ENCODE assay signal across 8 cellular contexts in the genomic region with DNA sequence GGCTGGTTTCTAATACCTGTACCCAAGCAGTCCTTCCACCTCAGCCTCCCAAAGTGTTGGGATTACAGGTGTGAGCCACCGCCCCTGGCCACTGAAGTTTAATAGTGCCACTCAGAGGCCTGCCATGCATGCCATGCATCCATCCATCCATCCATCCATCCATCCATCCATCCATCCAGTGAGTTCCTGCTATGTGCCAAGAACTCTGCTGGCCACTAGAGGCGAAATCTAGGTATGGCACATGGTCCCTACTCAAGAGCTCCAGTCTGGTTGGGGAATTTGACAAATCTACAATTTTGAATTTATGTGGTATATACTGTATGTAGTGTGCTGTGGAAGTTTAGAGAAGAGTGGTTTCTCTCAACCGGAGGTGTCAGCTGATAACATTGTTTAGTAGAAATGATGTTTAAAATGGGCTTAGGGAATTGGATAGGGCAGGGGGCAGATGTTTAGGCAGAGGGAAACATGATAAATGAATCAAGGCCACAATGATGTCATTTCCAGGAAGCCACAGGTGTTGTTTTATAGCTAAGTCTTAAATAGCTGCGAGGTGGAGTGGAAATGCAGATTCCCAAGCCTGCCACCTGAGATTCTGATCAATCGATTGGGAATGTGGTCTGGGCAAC.
DNase-seq lines count a peak whose midpoint lies in the region; ATAC-seq, FAIRE-seq and TF ChIP-seq lines count a peak whose summit lies in the region.

No MANE protein-coding gene starts in this region.

- peaks cover 10% of the 10 kb centered on the region; the same call in 2 of the 3 replicates for H3K4me1 Mint-ChIP-seq in GM23338
- H3K4me1 Mint-ChIP-seq in stimulated activated memory B cell treated with anti-CD40 and anti-IgM and Interleukin-4, amounts not matched to agents 10 μg/mL and 1 μg/mL and 100 μg/mL, for 72 hours, result peaks cover 6% of the 10 kb centered on the region

- TF ChIP-seq CTCF in C4-2B (conservative IDR thresholded peaks at IDR 0.05) (peak; percentile 89), GM23338 (conservative IDR thresholded peaks at IDR 0.05; ENCODE audit: low read depth in 2 of 2) (peak; percentile 76), keratinocyte (optimal IDR thresholded peaks at IDR 0.05 in 1 of 3, IDR thresholded peaks at IDR 0.05 in 1 of 3, conservative IDR thresholded peaks at IDR 0.05 in 1 of 3; ENCODE audit: extremely low read depth in 1 of 3, insufficient read depth in 2 of 3, low read length in 3 of 3) (peak; percentile 70 to 85 (median 82))

- H3K9me3 ChIP-seq in keratinocyte (ENCODE audit: control insufficient read depth, low read depth, low read length), result no peaks in the 10 kb centered on the region

- H3K27ac ChIP-seq in C4-2B (no peak overlapping the region), GM23338 (ENCODE audit: low read depth) (no peak overlapping the region), keratinocyte (ENCODE audit: control insufficient read depth, insufficient read depth, low read length) (no peak overlapping the region)

- H3K36me3 Mint-ChIP-seq in GM23338 (ENCODE audit: low read depth), result no peaks in the 10 kb centered on the region
- no peaks in the 10 kb centered on the region for H3K36me3 Mint-ChIP-seq in stimulated activated memory B cell treated with anti-CD40 and anti-IgM and Interleukin-4, amounts not matched to agents 10 μg/mL and 1 μg/mL and 100 μg/mL, for 72 hours

- H3K4me2 ChIP-seq in GM23338 (no peak overlapping the region), keratinocyte (ENCODE audit: control insufficient read depth, extremely low read depth, insufficient read depth, low read depth, low read length) (no peak overlapping the region)

- DNase-seq in GM23338 (ENCODE audit: low spot score) (peak; percentile 64), SW480 (ENCODE audit: low spot score) (peak; percentile 30), keratinocyte (ENCODE audit: low read depth, low spot score) (no peak), dedifferentiated amniotic fluid mesenchymal stem cell (ENCODE audit: extremely low spot score) (no peak)

- ATAC-seq in GM23338 (peak; percentile 72), GM19452 (IDR thresholded peaks at IDR 0.05; ENCODE audit: unreplicated experiment) (no peak), GM21390 (IDR thresholded peaks at IDR 0.05; ENCODE audit: unreplicated experiment) (no peak)
- ATAC-seq in stimulated activated memory B cell treated with anti-CD40 and anti-IgM and Interleukin-4, amounts not matched to agents 10 μg/mL and 1 μg/mL and 100 μg/mL, for 72 hours, result no peak

- peak; percentile 23 for FAIRE-seq in keratinocyte (lab: Jason Lieb, UNC)

- no peak overlapping the region for H3K4me3 Mint-ChIP-seq in GM23338
- no peak overlapping the region for H3K4me3 Mint-ChIP-seq in stimulated activated memory B cell treated with anti-CD40 and anti-IgM and Interleukin-4, amounts not matched to agents 10 μg/mL and 1 μg/mL and 100 μg/mL, for 72 hours

- H3K9me3 Mint-ChIP-seq in GM23338, result no peaks in the 10 kb centered on the region
- no peaks in the 10 kb centered on the region for H3K9me3 Mint-ChIP-seq in stimulated activated memory B cell treated with anti-CD40 and anti-IgM and Interleukin-4, amounts not matched to agents 10 μg/mL and 1 μg/mL and 100 μg/mL, for 72 hours

- H4K20me1 ChIP-seq in GM23338 (replicated peaks; ENCODE audit: insufficient read depth) (no peaks in the 10 kb centered on the region), keratinocyte (ENCODE audit: control insufficient read depth, extremely low read depth, insufficient read depth, low read length) (no peaks in the 10 kb centered on the region)

- H2AFZ ChIP-seq in GM23338 (no peak overlapping the region), keratinocyte (ENCODE audit: control insufficient read depth, low read length) (no peak overlapping the region)

- no peak overlapping the region for H3K4me3 ChIP-seq in GM23338
- no peak overlapping the region for H3K4me3 ChIP-seq in keratinocyte (ENCODE audit: control insufficient read depth in 2 of 3, extremely low read depth in 1 of 3, insufficient read depth in 2 of 3, low read depth in 1 of 3, low read length in 3 of 3)

- H3K79me2 ChIP-seq in GM23338 (replicated peaks; ENCODE audit: insufficient read depth), result peaks cover 4% of the 10 kb centered on the region; the same call in 1 of the 2 replicates
- H3K79me2 ChIP-seq in keratinocyte (ENCODE audit: control insufficient read depth, insufficient read depth, low read length), result no peaks in the 10 kb centered on the region

- no peaks in the 10 kb centered on the region for H3F3A ChIP-seq in GM23338 (replicated peaks; ENCODE audit: low read depth)

- no peaks in the 10 kb centered on the region for H3K36me3 ChIP-seq in GM23338 (ENCODE audit: insufficient read depth)
- no peaks in the 10 kb centered on the region for H3K36me3 ChIP-seq in keratinocyte (ENCODE audit: control insufficient read depth in 2 of 2, extremely low read depth in 1 of 2, insufficient read depth in 2 of 2, low read length in 2 of 2)

- dilution Hi-C loops in keratinocyte (cut with MboI; ENCODE audit: extremely low pct_ligation_motif_present, low sequenced_read_pairs), result no loop called here

- H3K27me3 Mint-ChIP-seq in GM23338 (ENCODE audit: insufficient read depth, low read depth, poor library complexity), result peaks cover 2% of the 10 kb centered on the region
- H3K27me3 Mint-ChIP-seq in stimulated activated memory B cell treated with anti-CD40 and anti-IgM and Interleukin-4, amounts not matched to agents 10 μg/mL and 1 μg/mL and 100 μg/mL, for 72 hours, result peaks cover 13% of the 10 kb centered on the region

- no peaks in the 10 kb centered on the region for H3K9me1 ChIP-seq in keratinocyte (ENCODE audit: control insufficient read depth, extremely low read depth, insufficient read depth, low read length)

- no peak overlapping the region for H3K27ac Mint-ChIP-seq in GM23338
- H3K27ac Mint-ChIP-seq in stimulated activated memory B cell treated with anti-CD40 and anti-IgM and Interleukin-4, amounts not matched to agents 10 μg/mL and 1 μg/mL and 100 μg/mL, for 72 hours, result no peak overlapping the region

- H3K27me3 ChIP-seq in GM23338 (ENCODE audit: insufficient read depth), result no peaks in the 10 kb centered on the region
- no peaks in the 10 kb centered on the region for H3K27me3 ChIP-seq in keratinocyte (ENCODE audit: control insufficient read depth, extremely low read depth, insufficient read depth, low read length)

- H3K4me1 ChIP-seq in GM23338 (ENCODE audit: insufficient read depth) (no peaks in the 10 kb centered on the region), keratinocyte (ENCODE audit: control insufficient read depth, extremely low read depth, insufficient read depth, low read length) (peaks cover 3% of the 10 kb centered on the region)

- H3K9me2 ChIP-seq in GM23338 (ENCODE audit: insufficient read depth), result peaks cover 3% of the 10 kb centered on the region; the same call in 1 of the 2 replicates

- no peak overlapping the region for H3K9ac ChIP-seq in keratinocyte (ENCODE audit: control insufficient read depth, extremely low read depth, insufficient read depth, low read length)

TF ChIP-seq in GM23338, 12 proteins besides CTCF, POLR2A, EP300 and RAD21 (continues in another document):
- TF ChIP-seq ZNF114 (CRISPR knock-in tag; IDR thresholded peaks at IDR 0.05), result 0 out of 2 replicates have a peak, but pooled peaks have one; percentile 26

Comparison
In these comparisons a context has a peak if more than half of its experiments do, and no peak if none do; other contexts are left out.
1. DNase-seq: peak in GM23338 (single experiment) and SW480 (single experiment); none in keratinocyte (single experiment) and dedifferentiated amniotic fluid mesenchymal stem cell (single experiment).
2. Peak in every context shown above with its lines, with median percentiles within 50 percentile points of each other: CTCF ChIP-seq.